Comparison of ENCODE assay signal across 18 cellular contexts in genomic region chr13:40600145-40600751, GRCh38.
A peak's percentile ranks its signal among the peaks of the same experiment; 100 is the strongest.
DNase-seq lines count a peak whose midpoint lies in the region; ATAC-seq and TF ChIP-seq lines count a peak whose summit lies in the region.
"Had no signal": no experiment of that assay in that cellular context is flagged by ENCODE, and none has a peak within 500 bp of the region (broad histone marks: within the 10 kb centered on the region; RNA-seq: fewer than 3 reads in every experiment).

No MANE protein-coding gene starts in this region.

- no peak overlapping the region for H3K27ac ChIP-seq in substantia nigra (ENCODE audit: low read depth, low read length, poor library complexity, severe bottlenecking)
- H3K27ac ChIP-seq: ascending aorta, coronary artery, neural progenitor cell, right atrium auricular region, RWPE1 had no signal

- peak overlapping the region; percentile 64 for H3K27ac Mint-ChIP-seq in T-helper 2 cell treated with Interferon-gamma antibody and Interleukin-4, amounts not matched to agents 5 μg/mL and 100 μg/mL, for 36 hours
- H3K27ac Mint-ChIP-seq in stimulated activated naive CD8-positive, alpha-beta T cell treated with anti-CD3 and anti-CD28 coated beads, Interleukin-15, amount 100 ng/mL, for 72 hours: peak overlapping the region; percentile 3 to 93
- H3K27ac Mint-ChIP-seq: neural progenitor cell had no signal

- H3K4me3 Mint-ChIP-seq in T-helper 2 cell treated with Interferon-gamma antibody and Interleukin-4, amounts not matched to agents 5 μg/mL and 100 μg/mL, for 36 hours: peak overlapping the region; percentile 70
- peak overlapping the region; percentile 74 to 84 for H3K4me3 Mint-ChIP-seq in stimulated activated naive CD8-positive, alpha-beta T cell treated with anti-CD3 and anti-CD28 coated beads, Interleukin-15, amount 100 ng/mL, for 72 hours
- H3K4me3 Mint-ChIP-seq: neural progenitor cell had no signal

- H3K36me3 Mint-ChIP-seq in T-helper 2 cell treated with Interferon-gamma antibody and Interleukin-4, amounts not matched to agents 5 μg/mL and 100 μg/mL, for 36 hours (ENCODE audit: low read depth): peaks cover 12% of the 10 kb centered on the region
- H3K36me3 Mint-ChIP-seq: neural progenitor cell had no signal

- no peaks in the 10 kb centered on the region for H3K9me3 Mint-ChIP-seq in T-helper 2 cell treated with Interferon-gamma antibody and Interleukin-4, amounts not matched to agents 5 μg/mL and 100 μg/mL, for 36 hours
- no peaks in the 10 kb centered on the region for H3K9me3 Mint-ChIP-seq in stimulated activated naive CD8-positive, alpha-beta T cell treated with anti-CD3 and anti-CD28 coated beads, Interleukin-15, amount 100 ng/mL, for 72 hours
- H3K9me3 Mint-ChIP-seq: neural progenitor cell had no signal

- peak; percentile 53 for DNase-seq in stimulated activated CD4-positive, alpha-beta T cell treated with anti-CD3 and anti-CD28 coated beads, Interleukin-15, amount 100 ng/mL, for 24 hours
- no peak for DNase-seq in stimulated activated CD4-positive, alpha-beta T cell treated with anti-CD3 and anti-CD28 coated beads, Interleukin-12 subunit alpha, Interleukin-12 subunit beta, amount 100 ng/mL, for 4 hours
- no peak for DNase-seq in T-helper 2 cell treated with Interferon-gamma antibody and Interleukin-4, amounts not matched to agents 5 μg/mL and 100 μg/mL, for 36 hours (ENCODE audit: low spot score)
- peak; percentile 8 for DNase-seq in effector CD8-positive, alpha-beta T cell (lab: John Stamatoyannopoulos, UW)
- peak; percentile 39 to 58 for DNase-seq in stimulated activated naive CD8-positive, alpha-beta T cell treated with anti-CD3 and anti-CD28 coated beads, Interleukin-15, amount 100 ng/mL, for 72 hours
- no peak for DNase-seq in substantia nigra (lab: John Stamatoyannopoulos, UW)
- DNase-seq in DMS79 (lab: John Stamatoyannopoulos, UW): no peak
- DNase-seq: erythroblast; glutamatergic neuron; H7; mammary epithelial cell; stimulated activated naive CD4-positive, alpha-beta T cell treated with Interleukin-2 at 50 U/mL for 16 hours had no signal

- peaks cover 67% of the 10 kb centered on the region for H3K4me1 Mint-ChIP-seq in T-helper 2 cell treated with Interferon-gamma antibody and Interleukin-4, amounts not matched to agents 5 μg/mL and 100 μg/mL, for 36 hours (ENCODE audit: low read depth)
- peaks cover 88% of the 10 kb centered on the region for H3K4me1 Mint-ChIP-seq in stimulated activated naive CD8-positive, alpha-beta T cell treated with anti-CD3 and anti-CD28 coated beads, Interleukin-15, amount 100 ng/mL, for 72 hours

- TF ChIP-seq POLR2A in GM18505 (IDR thresholded peaks at IDR 0.05; ENCODE audit: borderline replicate concordance, extremely low read depth, insufficient read depth, insufficient read length): no peak

- H3K27me3 Mint-ChIP-seq in T-helper 2 cell treated with Interferon-gamma antibody and Interleukin-4, amounts not matched to agents 5 μg/mL and 100 μg/mL, for 36 hours (ENCODE audit: low read depth): no peaks in the 10 kb centered on the region
- no peaks in the 10 kb centered on the region for H3K27me3 Mint-ChIP-seq in stimulated activated naive CD8-positive, alpha-beta T cell treated with anti-CD3 and anti-CD28 coated beads, Interleukin-15, amount 100 ng/mL, for 72 hours

- peak; percentile 90 for ATAC-seq in stimulated activated naive CD8-positive, alpha-beta T cell treated with anti-CD3 and anti-CD28 coated beads, Interleukin-15, amount 100 ng/mL, for 72 hours
- ATAC-seq in GM18505 (IDR thresholded peaks at IDR 0.05; ENCODE audit: unreplicated experiment): no peak

Comparison
In these comparisons a context has a peak if more than half of its experiments do, and no peak if none do; other contexts are left out.
1. DNase-seq: peak in stimulated activated CD4-positive, alpha-beta T cell treated with anti-CD3 and anti-CD28 coated beads, Interleukin-15, amount 100 ng/mL, for 24 hours (single experiment), effector CD8-positive, alpha-beta T cell (single experiment) and stimulated activated naive CD8-positive, alpha-beta T cell treated with anti-CD3 and anti-CD28 coated beads, Interleukin-15, amount 100 ng/mL, for 72 hours (2 of 2); none in stimulated activated CD4-positive, alpha-beta T cell treated with anti-CD3 and anti-CD28 coated beads, Interleukin-12 subunit alpha, Interleukin-12 subunit beta, amount 100 ng/mL, for 4 hours (single experiment), T-helper 2 cell treated with Interferon-gamma antibody and Interleukin-4, amounts not matched to agents 5 μg/mL and 100 μg/mL, for 36 hours (single experiment), substantia nigra (0 of 49) and DMS79 (single experiment).